ENCODE assay signal across 2 cellular contexts in the genomic region with DNA sequence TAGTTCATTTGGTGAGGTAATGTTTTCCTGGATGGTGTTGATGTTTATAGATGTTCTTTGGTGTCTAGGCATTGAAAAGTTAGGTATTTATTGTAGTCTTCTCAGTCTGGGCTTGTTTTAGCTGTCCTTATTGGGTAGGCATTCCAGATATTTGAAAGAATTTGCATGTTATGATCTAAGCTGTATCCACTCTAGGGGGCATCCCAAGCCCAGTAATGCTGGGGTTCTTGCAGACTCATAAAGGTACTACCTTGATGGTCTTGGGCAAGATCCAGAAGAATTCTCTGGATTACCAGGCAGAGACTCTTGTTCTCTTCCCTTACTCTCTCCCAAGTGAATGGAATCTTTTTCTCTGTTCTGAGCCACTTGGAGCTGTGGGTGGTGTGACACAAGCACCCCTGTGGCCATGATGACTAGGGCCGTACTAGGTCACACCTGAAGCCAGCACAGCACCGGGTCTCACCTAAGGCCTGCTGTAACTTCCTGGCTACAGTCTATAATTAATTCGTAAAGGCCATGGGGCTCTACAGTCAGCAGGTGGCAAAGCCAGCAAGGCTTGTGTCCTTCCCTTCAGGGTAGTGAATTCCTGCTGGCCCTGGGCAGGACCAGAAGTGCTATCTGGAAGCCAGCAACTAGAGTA.
TF ChIP-seq lines count a peak whose summit lies in the region.

No MANE protein-coding gene starts in this region.

TF ChIP-seq in HepG2, 621 proteins besides CTCF, POLR2A, EP300 and RAD21:
- no peak for TF ChIP-seq FOXO1 (CRISPR knock-in tag; IDR thresholded peaks at IDR 0.05)
- no peak for TF ChIP-seq PHB2 (IDR thresholded peaks at IDR 0.05; ENCODE audit: partially characterized antibody)
- no peak for TF ChIP-seq SOX13 (IDR thresholded peaks at IDR 0.05)
- TF ChIP-seq SOX13 (CRISPR knock-in tag; conservative IDR thresholded peaks at IDR 0.05 in 1 of 2, IDR thresholded peaks at IDR 0.05 in 1 of 2) = no peak
- TF ChIP-seq SMARCE1 (IDR thresholded peaks at IDR 0.05; ENCODE audit: borderline replicate concordance) = no peak
- TF ChIP-seq NR3C1 (CRISPR knock-in tag; IDR thresholded peaks at IDR 0.05) = no peak
- TF ChIP-seq TEAD3 (CRISPR knock-in tag; optimal IDR thresholded peaks at IDR 0.05; ENCODE audit: borderline replicate concordance) = no peak
- 0 out of 2 replicates have a peak, but pooled peaks have one; percentile 8 for TF ChIP-seq STAG1 (CRISPR knock-in tag; IDR thresholded peaks at IDR 0.05)

TF ChIP-seq in endothelial cell of umbilical vein, 7 proteins besides CTCF, POLR2A, EP300 and RAD21:
- TF ChIP-seq JUN (IDR thresholded peaks at IDR 0.05; ENCODE audit: borderline replicate concordance, insufficient read depth, insufficient read length, low read depth) = no peak
- no peak for TF ChIP-seq GATA2 (IDR thresholded peaks at IDR 0.05; ENCODE audit: insufficient read depth, insufficient read length, low read depth, low read length)
